1 cellular context compared by ENCODE assay signal in the genomic region with DNA sequence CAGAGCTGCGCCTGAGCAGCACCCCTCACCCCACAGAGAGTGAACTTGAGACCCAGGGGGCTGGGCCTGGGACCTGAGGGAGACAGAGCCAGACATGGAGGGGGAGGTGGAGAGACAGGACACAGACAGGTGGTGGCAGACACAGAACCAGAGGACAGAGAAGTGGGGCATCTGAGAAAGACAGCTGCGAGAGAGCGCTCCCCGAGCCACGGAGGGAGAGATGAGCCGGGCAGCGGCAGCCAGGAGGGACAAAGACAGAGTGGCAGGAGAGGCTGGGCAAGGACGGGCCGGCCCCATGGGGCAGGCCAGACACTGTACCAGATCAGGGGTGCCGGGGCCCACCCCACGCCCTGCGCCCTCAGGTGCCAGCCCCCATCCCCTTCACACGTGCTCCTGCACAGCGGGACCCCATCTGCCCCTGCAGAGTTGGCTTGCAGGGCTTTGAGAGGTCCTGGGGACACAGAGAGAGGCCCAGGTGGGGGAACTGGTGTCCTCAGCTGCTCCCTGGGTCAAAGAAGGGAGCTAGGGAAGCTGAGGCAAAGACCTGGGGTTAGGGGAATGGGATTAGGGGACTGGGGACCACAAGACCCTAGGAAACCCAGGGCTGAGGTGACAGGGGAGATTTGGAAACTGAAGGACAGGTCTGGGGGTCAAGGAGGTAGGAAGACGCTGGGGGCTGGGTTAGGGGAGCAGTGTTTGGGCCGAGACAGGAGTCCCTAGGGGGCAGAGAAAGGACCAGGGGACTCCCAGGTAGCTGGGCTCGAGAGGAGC.
A peak's percentile ranks its signal among the peaks of the same experiment; 100 is the strongest.
TF ChIP-seq lines count a peak whose summit lies in the region.

No MANE protein-coding gene starts in this region.

TF ChIP-seq in K562, 482 proteins besides CTCF, POLR2A, EP300 and RAD21:
- TF ChIP-seq, protein P1, sequence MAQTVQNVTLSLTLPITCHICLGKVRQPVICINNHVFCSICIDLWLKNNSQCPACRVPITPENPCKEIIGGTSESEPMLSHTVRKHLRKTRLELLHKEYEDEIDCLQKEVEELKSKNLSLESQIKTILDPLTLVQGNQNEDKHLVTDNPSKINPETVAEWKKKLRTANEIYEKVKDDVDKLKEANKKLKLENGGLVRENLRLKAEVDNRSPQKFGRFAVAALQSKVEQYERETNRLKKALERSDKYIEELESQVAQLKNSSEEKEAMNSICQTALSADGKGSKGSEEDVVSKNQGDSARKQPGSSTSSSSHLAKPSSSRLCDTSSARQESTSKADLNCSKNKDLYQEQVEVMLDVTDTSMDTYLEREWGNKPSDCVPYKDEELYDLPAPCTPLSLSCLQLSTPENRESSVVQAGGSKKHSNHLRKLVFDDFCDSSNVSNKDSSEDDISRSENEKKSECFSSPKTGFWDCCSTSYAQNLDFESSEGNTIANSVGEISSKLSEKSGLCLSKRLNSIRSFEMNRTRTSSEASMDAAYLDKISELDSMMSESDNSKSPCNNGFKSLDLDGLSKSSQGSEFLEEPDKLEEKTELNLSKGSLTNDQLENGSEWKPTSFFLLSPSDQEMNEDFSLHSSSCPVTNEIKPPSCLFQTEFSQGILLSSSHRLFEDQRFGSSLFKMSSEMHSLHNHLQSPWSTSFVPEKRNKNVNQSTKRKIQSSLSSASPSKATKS (CRISPR knock-in tag; IDR thresholded peaks at IDR 0.05): no peak
- TF ChIP-seq ZNF12 (CRISPR knock-in tag; IDR thresholded peaks at IDR 0.05): peak; percentile 12; the same call in 1 of the 2 replicates
- 0 out of 2 replicates have a peak, but pooled peaks have one; percentile 27 for TF ChIP-seq POLR2G (IDR thresholded peaks at IDR 0.05; ENCODE audit: low read depth, low read length)
